Comparison of ENCODE assay signal across 10 cellular contexts in the genomic region with DNA sequence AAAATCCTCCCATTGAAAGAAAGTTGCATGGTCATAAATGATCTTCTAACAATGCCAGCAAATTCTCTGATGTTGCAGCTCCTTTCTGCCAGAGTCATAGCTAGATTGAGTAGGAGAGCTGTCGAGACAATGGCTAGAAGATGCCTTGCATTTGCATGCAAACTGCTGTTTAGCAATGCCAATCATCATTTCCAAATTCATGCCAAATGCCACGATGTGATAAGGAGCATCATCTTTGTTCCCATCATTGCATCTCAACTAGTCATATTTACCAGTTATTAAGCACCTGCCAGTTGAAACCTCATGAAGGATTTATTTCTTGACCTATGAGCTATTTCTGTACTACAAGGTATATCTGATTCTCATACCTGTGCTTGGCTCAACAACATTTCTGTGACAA.
"Had no signal": no experiment of that assay in that cellular context is flagged by ENCODE, and none has a peak within 500 bp of the region (broad histone marks: within the 10 kb centered on the region; RNA-seq: fewer than 3 reads in every experiment).

No MANE protein-coding gene starts in this region.

- H3K4me2 ChIP-seq: GM23338 had no signal

- H3K4me3 ChIP-seq: GM23248, GM23338, HAP-1 had no signal

- H3K27ac ChIP-seq: GM23248 had no signal

- DNase-seq: GM23248, GOT3, H7, H9, HCEC 1CT, HFFc6 had no signal

- H3K27ac Mint-ChIP-seq: GM23338, H9, HFFc6 had no signal

- H3K9ac ChIP-seq: GM23248 had no signal

- H3K36me3 ChIP-seq: HAP-1 had no signal

- FAIRE-seq: H1, H54 had no signal

- H3K4me1 ChIP-seq: HAP-1 had no signal

- H3K9me3 ChIP-seq: HAP-1 had no signal

- H3K9me3 Mint-ChIP-seq: HFFc6 had no signal

- H3K4me3 Mint-ChIP-seq: GM23338, H9, HFFc6 had no signal

- H2AFZ ChIP-seq: GM23248 had no signal
